Comparison of ENCODE assay signal across 12 cellular contexts in the genomic region with DNA sequence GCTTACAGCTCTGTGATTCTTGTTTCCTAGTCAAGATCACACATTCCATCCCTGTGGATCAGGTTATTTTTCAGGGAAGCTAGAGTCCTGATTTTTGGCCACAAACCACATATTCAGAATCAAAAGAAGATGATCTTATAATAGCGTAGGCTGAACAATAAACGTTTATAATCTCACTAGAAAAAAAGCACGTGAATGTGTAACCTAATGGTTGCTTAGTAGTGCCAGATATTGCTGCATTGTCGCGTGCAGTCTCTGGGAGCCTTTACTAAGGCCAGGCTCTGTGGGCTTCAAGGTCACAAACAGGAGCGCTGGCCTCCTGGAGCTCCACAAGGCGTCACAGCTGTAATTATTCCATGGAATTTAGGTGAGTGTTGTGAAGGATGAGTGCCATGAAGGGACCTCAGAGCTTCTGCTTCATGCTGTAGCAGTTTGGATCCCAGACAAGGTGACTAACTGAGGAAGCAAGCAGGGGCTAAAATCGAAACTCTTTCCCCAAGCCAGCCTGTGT. TPM values are rescaled to one million over a fixed set of nuclear protein-coding genes. Genes with fewer than 3 reads are reported as not detected.
A peak's percentile ranks its signal among the peaks of the same experiment; 100 is the strongest.
DNase-seq lines count a peak whose midpoint lies in the region; ATAC-seq, FAIRE-seq and TF ChIP-seq lines count a peak whose summit lies in the region.
"Had no signal": no experiment of that assay in that cellular context is flagged by ENCODE, and none has a peak within 500 bp of the region (broad histone marks: within the 10 kb centered on the region; RNA-seq: fewer than 3 reads in every experiment).

No MANE protein-coding gene starts in this region.

- no peak for ATAC-seq in activated T-cell treated with anti-CD3 and anti-CD28 coated beads, Interleukin-2, amount 50 U/mL, for 72 hours (replicated peaks in 1 of 2)
- no peak for ATAC-seq in memory B cell (ENCODE audit: low read depth)
- no peak for ATAC-seq in GM19324 (IDR thresholded peaks at IDR 0.05; ENCODE audit: low FRiP score, unreplicated experiment)
- no peak for ATAC-seq in HG02571 (IDR thresholded peaks at IDR 0.05; ENCODE audit: unreplicated experiment)
- ATAC-seq: left lung had no signal

- H3K4me3 ChIP-seq in astrocyte (ENCODE audit: insufficient read depth, low read depth, low read length) (no peak overlapping the region), thymus (ENCODE audit: low read length) (no peak overlapping the region)
- H3K4me3 ChIP-seq: left lung had no signal

- H3K4me2 ChIP-seq in astrocyte (ENCODE audit: low read length) = peak overlapping the region; percentile 70

- peaks cover 33% of the 10 kb centered on the region for H3K79me2 ChIP-seq in astrocyte (ENCODE audit: insufficient read depth, low read length)

- no peaks in the 10 kb centered on the region for H3K27me3 Mint-ChIP-seq in activated T-cell treated with anti-CD3 and anti-CD28 coated beads, Interleukin-2, amount 50 U/mL, for 72 hours (ENCODE audit: low read depth)
- H3K27me3 Mint-ChIP-seq in astrocyte (ENCODE audit: low read depth, unreplicated experiment) (no peaks in the 10 kb centered on the region), memory B cell (no peaks in the 10 kb centered on the region)

- H3K9ac ChIP-seq in astrocyte (ENCODE audit: low read length) = peak overlapping the region; percentile 69

- WGBS in thymus = 85% methylated on average over 8 of the region's 8 CpGs

- no peaks in the 10 kb centered on the region for H3K27me3 ChIP-seq in astrocyte (ENCODE audit: insufficient read depth, low read length)
- no peaks in the 10 kb centered on the region for H3K27me3 ChIP-seq in thymus (ENCODE audit: control insufficient read depth, insufficient read depth)
- H3K27me3 ChIP-seq: left lung had no signal

- H3K36me3 Mint-ChIP-seq in activated T-cell treated with anti-CD3 and anti-CD28 coated beads, Interleukin-2, amount 50 U/mL, for 72 hours (ENCODE audit: insufficient read depth in 2 of 2) = peaks cover 4 to 13% of the 10 kb centered on the region in 2 donors
- no peaks in the 10 kb centered on the region for H3K36me3 Mint-ChIP-seq in astrocyte (ENCODE audit: low read depth, unreplicated experiment)
- peaks cover 3% of the 10 kb centered on the region for H3K36me3 Mint-ChIP-seq in memory B cell

- peaks cover 66% of the 10 kb centered on the region for H3K4me1 Mint-ChIP-seq in activated T-cell treated with anti-CD3 and anti-CD28 coated beads, Interleukin-2, amount 50 U/mL, for 72 hours (ENCODE audit: low read depth)
- H3K4me1 Mint-ChIP-seq in astrocyte (ENCODE audit: low read depth, unreplicated experiment) = peaks cover 10% of the 10 kb centered on the region
- peaks cover 25% of the 10 kb centered on the region for H3K4me1 Mint-ChIP-seq in memory B cell

- peak overlapping the region in 1 of 2 donors; percentile 19 for H3K4me3 Mint-ChIP-seq in activated T-cell treated with anti-CD3 and anti-CD28 coated beads, Interleukin-2, amount 50 U/mL, for 72 hours
- H3K4me3 Mint-ChIP-seq in astrocyte (ENCODE audit: unreplicated experiment) = no peak overlapping the region
- H3K4me3 Mint-ChIP-seq in memory B cell = no peak overlapping the region

- H4K20me1 ChIP-seq in astrocyte (ENCODE audit: insufficient read depth, low read length) = no peaks in the 10 kb centered on the region

- no peaks in the 10 kb centered on the region for H3K36me3 ChIP-seq in astrocyte (ENCODE audit: insufficient read depth, low read length)
- H3K36me3 ChIP-seq in thymus (ENCODE audit: control insufficient read depth, insufficient read depth) = peaks cover 3% of the 10 kb centered on the region
- H3K36me3 ChIP-seq: left lung had no signal

- H3K27ac ChIP-seq in astrocyte (ENCODE audit: low read depth, low read length) (peak overlapping the region; percentile 62), thymus (ENCODE audit: low read depth) (peak overlapping the region; percentile 19)
- H3K27ac ChIP-seq: C4-2B had no signal

- no peak for TF ChIP-seq CTCF in astrocyte (IDR thresholded peaks at IDR 0.05; ENCODE audit: insufficient read depth, low read depth, low read length)

- FAIRE-seq in astrocyte (lab: Jason Lieb, UNC) = no peak

- H3K9me3 ChIP-seq in astrocyte (ENCODE audit: insufficient read depth, low read depth, low read length) (peaks cover 3% of the 10 kb centered on the region), thymus (ENCODE audit: control insufficient read depth) (no peaks in the 10 kb centered on the region)
- H3K9me3 ChIP-seq: left lung had no signal

- H3K4me1 ChIP-seq in astrocyte (ENCODE audit: insufficient read depth, low read length) = peaks cover 28% of the 10 kb centered on the region
- peaks cover 10% of the 10 kb centered on the region for H3K4me1 ChIP-seq in thymus (ENCODE audit: control insufficient read depth, insufficient read depth, low read length)

- H2AFZ ChIP-seq in astrocyte (ENCODE audit: low read depth, low read length) = peak overlapping the region; percentile 61

- no peaks in the 10 kb centered on the region for H3K9me3 Mint-ChIP-seq in activated T-cell treated with anti-CD3 and anti-CD28 coated beads, Interleukin-2, amount 50 U/mL, for 72 hours
- no peaks in the 10 kb centered on the region for H3K9me3 Mint-ChIP-seq in astrocyte (ENCODE audit: unreplicated experiment)
- H3K9me3 Mint-ChIP-seq in memory B cell = no peaks in the 10 kb centered on the region

- H3K27ac Mint-ChIP-seq in activated T-cell treated with anti-CD3 and anti-CD28 coated beads, Interleukin-2, amount 50 U/mL, for 72 hours = peak overlapping the region; percentile 32
- H3K27ac Mint-ChIP-seq in astrocyte (ENCODE audit: unreplicated experiment) = peak overlapping the region; percentile 80
- H3K27ac Mint-ChIP-seq in memory B cell = peak overlapping the region; percentile 84

- DNase-seq in activated T-cell treated with anti-CD3 and anti-CD28 coated beads, Interleukin-2, amount 50 U/mL, for 72 hours = no peak
- no peak for DNase-seq in activated T-cell treated with anti-CD3 and anti-CD28 coated beads, Interleukin-2, amount 50 U/mL, for 48 hours
- DNase-seq in astrocyte (ENCODE audit: low read depth) (peak; percentile 84), memory B cell (ENCODE audit: low spot score in 2 of 2) (no peak)
- no peak for DNase-seq in activated naive CD4-positive, alpha-beta T cell (lab: John Stamatoyannopoulos, UW)
- DNase-seq: central memory CD4-positive, alpha-beta T cell; left lung; NCI-H187 had no signal

RNA-seq across cellular contexts. Expression of gene CDKN1B, which starts 17.4 kb away (rescaled TPM):
- total RNA-seq in activated T-cell treated with anti-CD3 and anti-CD28 coated beads, Interleukin-2, amount 50 U/mL, for 72 hours = 10 to 100 TPM; 54.2 to 67.2 TPM
- 13.4 and 16.7 TPM in 2 replicates for total RNA-seq in astrocyte
- 103 TPM for polyA plus RNA-seq in thymus

RNA-seq across cellular contexts. Expression of gene GPR19, which starts 38.6 kb away (rescaled TPM):
- 10 to 100 TPM; 34.2 to 50.4 TPM for total RNA-seq in activated T-cell treated with anti-CD3 and anti-CD28 coated beads, Interleukin-2, amount 50 U/mL, for 72 hours
- total RNA-seq in astrocyte = 2.8 and 4.3 TPM in 2 replicates
- 2.4 TPM for polyA plus RNA-seq in thymus

RNA-seq across cellular contexts. Expression of gene APOLD1, which starts 50.8 kb away (rescaled TPM):
- 10 to 100 TPM; 10.4 to 12.8 TPM for total RNA-seq in activated T-cell treated with anti-CD3 and anti-CD28 coated beads, Interleukin-2, amount 50 U/mL, for 72 hours
- 0.38 and 0.70 TPM in 2 replicates for total RNA-seq in astrocyte
- 13.9 TPM for polyA plus RNA-seq in thymus

Comparison
In these comparisons a context has a peak if more than half of its experiments do, and no peak if none do; other contexts are left out.
1. H3K27ac Mint-ChIP-seq: peak in every context shown above with its lines; median percentile 84 in memory B cell; 80 in astrocyte; 32 in activated T-cell treated with anti-CD3 and anti-CD28 coated beads, Interleukin-2, amount 50 U/mL, for 72 hours.